ENCODE assay signal across 8 cellular contexts in the genomic region with DNA sequence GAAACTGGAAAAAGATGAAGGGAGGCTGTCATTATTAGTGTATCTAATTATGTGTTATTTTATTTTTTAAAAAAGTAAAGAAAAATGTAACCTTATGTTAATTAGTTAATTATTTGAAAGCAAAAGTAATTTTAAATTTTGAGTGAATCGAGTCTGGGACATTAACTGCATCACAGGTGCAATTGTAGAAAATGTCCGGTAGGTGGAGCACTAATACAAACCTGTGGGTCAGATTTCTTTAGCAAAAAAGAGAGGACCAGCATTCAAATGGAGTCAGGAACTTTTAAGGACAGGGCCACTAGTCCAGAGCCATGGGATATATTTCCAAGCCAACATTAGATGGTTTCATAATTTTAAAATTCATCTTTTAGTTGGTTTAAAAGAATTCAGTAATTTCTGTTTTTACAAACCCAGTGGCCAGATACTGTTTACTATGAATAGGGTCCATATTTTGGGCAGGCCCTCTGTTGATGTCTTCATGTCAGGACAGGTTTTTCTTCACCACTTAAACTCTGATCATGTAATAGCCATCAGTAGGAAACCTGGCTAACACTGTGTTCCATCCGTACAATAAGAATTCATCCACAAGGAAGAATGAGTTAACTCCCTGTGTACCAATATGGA. TPM values are rescaled to one million over a fixed set of nuclear protein-coding genes. Genes with fewer than 3 reads are reported as not detected.
DNase-seq lines count a peak whose midpoint lies in the region; ATAC-seq and TF ChIP-seq lines count a peak whose summit lies in the region.

No MANE protein-coding gene starts in this region.

- no peaks in the 10 kb centered on the region for H3K36me3 ChIP-seq in iPS DF 6.9 (ENCODE audit: control insufficient read depth, insufficient read depth, low read length)

- H3K27me3 ChIP-seq in iPS DF 6.9 (ENCODE audit: control insufficient read depth, insufficient read depth, low read length) = no peaks in the 10 kb centered on the region

- no peak for DNase-seq in AG09309 (ENCODE audit: low read depth)
- peak; percentile 57 for DNase-seq in G401 (ENCODE audit: low spot score)
- peak; percentile 46 for DNase-seq in NCI-H748 treated with DMSO at 0.1 percent for 48 hours (lab: John Stamatoyannopoulos, UW)
- no peak for DNase-seq in astrocyte of the cerebellum (ENCODE audit: low read depth)
- DNase-seq in iPS DF 6.9 (ENCODE audit: low read depth, low spot score) = peak; percentile 11
- peak; percentile 36 for DNase-seq in stimulated activated CD8-positive, alpha-beta memory T cell treated with anti-CD3 and anti-CD28 coated beads, Interleukin-4, amount 100 ng/mL, for 48 hours
- no peak for DNase-seq in posterior vena cava (ENCODE audit: low spot score)

- H3K9me3 ChIP-seq in iPS DF 6.9 (ENCODE audit: control insufficient read depth, insufficient read depth, low read length) = no peaks in the 10 kb centered on the region

- H3K4me3 ChIP-seq in AG09309 (ENCODE audit: control insufficient read depth, low read depth, low read length) = no peak overlapping the region
- H3K4me3 ChIP-seq in astrocyte of the cerebellum (ENCODE audit: low read depth, low read length) = no peak overlapping the region
- H3K4me3 ChIP-seq in iPS DF 6.9 (ENCODE audit: low read length) = no peak overlapping the region

- no CpG with 5 or more reads among the region's 3 CpGs for WGBS in iPS DF 6.9 (ENCODE audit: insufficient coverage, insufficient read length)

- no peaks in the 10 kb centered on the region for H3K4me1 ChIP-seq in iPS DF 6.9 (ENCODE audit: control insufficient read depth, insufficient read depth, low read length)

- intact Hi-C loops in posterior vena cava (cut with DNase I) = no loop called here

- in situ Hi-C loops in G401 (cut with HindIII; ENCODE audit: low sequenced_read_pairs) = no loop called here
- in situ Hi-C loops in astrocyte of the cerebellum (cut with HindIII; ENCODE audit: low sequenced_read_pairs) = loop anchor here (5.0 kb wide), 1 partner anchor 38 kb away; no protein-coding TSS in a partner anchor

- no peak overlapping the region for H3K27ac ChIP-seq in iPS DF 6.9 (ENCODE audit: low read length)

- peak; percentile 73 for TF ChIP-seq CTCF in AG09309 (IDR thresholded peaks at IDR 0.05; ENCODE audit: control insufficient read depth, insufficient read depth, low read depth, low read length, missing control alignments)
- peak; percentile 76 for TF ChIP-seq CTCF in astrocyte of the cerebellum (IDR thresholded peaks at IDR 0.05; ENCODE audit: low read depth, low read length, missing control alignments)

- peak; percentile 71 for ATAC-seq in HG02759 (IDR thresholded peaks at IDR 0.05; ENCODE audit: unreplicated experiment)

RNA-seq across cellular contexts. Expression of gene BST1, which starts 27.2 kb away (rescaled TPM):
- total RNA-seq in G401 (2014; rRNA removed; shearing (Covaris generic)) = 0.80 TPM in 1 of 2 replicates, not detected in the other
- total RNA-seq in posterior vena cava = 10 to 100 TPM; 19.3 to 26.2 TPM

RNA-seq across cellular contexts. Expression of gene CD38, which starts 48.1 kb away (rescaled TPM):
- total RNA-seq in G401 (2014; rRNA removed; shearing (Covaris generic)) = not detected in 2 replicates
- total RNA-seq in posterior vena cava = 10 to 100 TPM; 12.1 to 16.1 TPM

RNA-seq across cellular contexts. Expression of gene FAM200B, which starts 48.4 kb away (rescaled TPM):
- total RNA-seq in G401 (2014; rRNA removed; shearing (Covaris generic)) = 26.8 and 27.6 TPM in 2 replicates
- 10 to 100 TPM; 30.4 to 36.8 TPM for total RNA-seq in posterior vena cava

Comparison
In these comparisons a context has a peak if more than half of its experiments do, and no peak if none do; other contexts are left out.
1. DNase-seq: peak in G401 (single experiment), NCI-H748 treated with DMSO at 0.1 percent for 48 hours (single experiment), iPS DF 6.9 (single experiment) and stimulated activated CD8-positive, alpha-beta memory T cell treated with anti-CD3 and anti-CD28 coated beads, Interleukin-4, amount 100 ng/mL, for 48 hours (single experiment); none in AG09309 (single experiment), astrocyte of the cerebellum (single experiment) and posterior vena cava (single experiment).
2. RNA of gene BST1, which starts 27.2 kb away (total RNA-seq): 19.3 to 26.2 TPM in posterior vena cava; 0.80 TPM in G401; every median in the first group is over 10 times any median in the second.
3. RNA of gene CD38, which starts 48.1 kb away (total RNA-seq): 12.1 to 16.1 TPM in posterior vena cava; not detected in G401; every median in the first group is over 10 times any median in the second.